1 cellular context compared by ENCODE assay signal in genomic region chr1:62198069-62198780, GRCh38.
A peak's percentile ranks its signal among the peaks of the same experiment; 100 is the strongest.
TF ChIP-seq lines count a peak whose summit lies in the region.

No MANE protein-coding gene starts in this region.

TF ChIP-seq in GM23338, 12 proteins besides CTCF, POLR2A, EP300 and RAD21:
- TF ChIP-seq EZH2 (IDR thresholded peaks at IDR 0.05; ENCODE audit: low read depth, unreplicated experiment) = no peak
- peak; percentile 85 for TF ChIP-seq ETS1 (IDR thresholded peaks at IDR 0.05)
- no peak for TF ChIP-seq STAT1 (IDR thresholded peaks at IDR 0.05; ENCODE audit: unreplicated experiment)
- peak; percentile 28 for TF ChIP-seq CREB1 (CRISPR knock-in tag; IDR thresholded peaks at IDR 0.05; ENCODE audit: low read depth)
- peak; percentile 78; the same call in 1 of the 2 replicates for TF ChIP-seq NANOG (IDR thresholded peaks at IDR 0.05; ENCODE audit: borderline replicate concordance)
- TF ChIP-seq POLR2AphosphoS5 (IDR thresholded peaks at IDR 0.05; ENCODE audit: low read depth) = peak; percentile 78
